ENCODE assay signal across 21 cellular contexts in the genomic region with DNA sequence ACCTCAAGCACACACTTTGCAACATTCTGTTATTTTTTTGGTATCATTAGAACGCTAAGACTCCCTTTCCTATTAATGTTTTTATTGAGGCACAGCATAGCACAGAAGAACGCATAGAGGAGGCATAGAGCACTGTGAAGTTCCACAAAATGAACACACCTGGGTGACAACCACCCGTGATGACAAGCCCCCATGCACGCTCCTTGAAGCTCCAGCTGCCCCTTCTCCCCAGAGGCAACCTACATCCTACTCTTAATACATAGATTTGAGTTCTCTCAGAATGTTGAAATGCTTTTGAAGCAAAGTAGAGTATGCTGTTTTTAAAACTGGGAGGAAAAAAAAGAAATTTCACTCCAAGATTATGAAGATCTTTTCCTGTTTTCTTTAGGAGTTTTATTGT. TPM values are rescaled to one million over a fixed set of nuclear protein-coding genes. Genes with fewer than 3 reads are reported as not detected.
DNase-seq lines count a peak whose midpoint lies in the region; ATAC-seq and TF ChIP-seq lines count a peak whose summit lies in the region.
"Had no signal": no experiment of that assay in that cellular context is flagged by ENCODE, and none has a peak within 500 bp of the region (broad histone marks: within the 10 kb centered on the region; RNA-seq: fewer than 3 reads in every experiment).

No MANE protein-coding gene starts in this region.

- H3K9me3 Mint-ChIP-seq in stimulated activated memory B cell treated with anti-CD40 and anti-IgM and Interleukin-4, amounts not matched to agents 10 μg/mL and 1 μg/mL and 100 μg/mL, for 72 hours: no peaks in the 10 kb centered on the region
- H3K9me3 Mint-ChIP-seq in nephron progenitor cell: no peaks in the 10 kb centered on the region
- H3K9me3 Mint-ChIP-seq: CD4-positive, alpha-beta T cell; CD8-positive, alpha-beta T cell had no signal

- H3K4me3 ChIP-seq in BLaER1: no peak overlapping the region
- H3K4me3 ChIP-seq in DOHH2 (ENCODE audit: low read length): peak overlapping the region; percentile 26; the same call in 1 of the 2 replicates
- H3K4me3 ChIP-seq in OCI-LY7 (ENCODE audit: low read depth, low read length, poor library complexity, severe bottlenecking): no peak overlapping the region
- H3K4me3 ChIP-seq in HAP-1: no peak overlapping the region
- H3K4me3 ChIP-seq: A549 had no signal

- H3K27me3 Mint-ChIP-seq in stimulated activated memory B cell treated with anti-CD40 and anti-IgM and Interleukin-4, amounts not matched to agents 10 μg/mL and 1 μg/mL and 100 μg/mL, for 72 hours: no peaks in the 10 kb centered on the region
- H3K27me3 Mint-ChIP-seq in nephron progenitor cell (ENCODE audit: low read depth, poor library complexity): peaks cover 4% of the 10 kb centered on the region
- H3K27me3 Mint-ChIP-seq: CD4-positive, alpha-beta T cell had no signal

- no peak for TF ChIP-seq CTCF in DOHH2 (IDR thresholded peaks at IDR 0.05; ENCODE audit: low read depth, low read length, poor library complexity, severe bottlenecking)
- no peak for TF ChIP-seq CTCF in OCI-LY7 (conservative IDR thresholded peaks at IDR 0.05; ENCODE audit: low read length)
- TF ChIP-seq CTCF in nephron progenitor cell (IDR thresholded peaks at IDR 0.05): no peak

- H3K79me2 ChIP-seq in DOHH2 (ENCODE audit: control insufficient read depth, low read length) (no peaks in the 10 kb centered on the region), OCI-LY7 (ENCODE audit: insufficient read depth, low read depth, low read length) (no peaks in the 10 kb centered on the region)

- H4K20me1 ChIP-seq in BLaER1: no peaks in the 10 kb centered on the region
- H4K20me1 ChIP-seq in DOHH2 (ENCODE audit: control insufficient read depth, insufficient read depth, low read depth, low read length): no peaks in the 10 kb centered on the region
- no peaks in the 10 kb centered on the region for H4K20me1 ChIP-seq in OCI-LY7 (ENCODE audit: insufficient read depth, low read length)

- no peak for ATAC-seq in stimulated activated memory B cell treated with anti-CD40 and anti-IgM and Interleukin-4, amounts not matched to agents 10 μg/mL and 1 μg/mL and 100 μg/mL, for 72 hours
- ATAC-seq in Right ventricle myocardium superior (ENCODE audit: poor library complexity): no peak
- ATAC-seq: A549; CD8-positive, alpha-beta T cell had no signal

- intact Hi-C loops in OCI-LY7 (cut with micrococcal nuclease; ENCODE audit: unreplicated experiment) (no loop called here), Right ventricle myocardium superior (cut with DNase I) (no loop called here)

- H3K36me3 Mint-ChIP-seq in stimulated activated memory B cell treated with anti-CD40 and anti-IgM and Interleukin-4, amounts not matched to agents 10 μg/mL and 1 μg/mL and 100 μg/mL, for 72 hours: no peaks in the 10 kb centered on the region
- no peaks in the 10 kb centered on the region for H3K36me3 Mint-ChIP-seq in nephron progenitor cell (ENCODE audit: low read depth)
- H3K36me3 Mint-ChIP-seq: CD8-positive, alpha-beta T cell had no signal

- H3K4me3 Mint-ChIP-seq in stimulated activated memory B cell treated with anti-CD40 and anti-IgM and Interleukin-4, amounts not matched to agents 10 μg/mL and 1 μg/mL and 100 μg/mL, for 72 hours: no peak overlapping the region
- no peak overlapping the region for H3K4me3 Mint-ChIP-seq in nephron progenitor cell
- H3K4me3 Mint-ChIP-seq: B cell; CD4-positive, alpha-beta T cell; CD8-positive, alpha-beta T cell had no signal

- H3K27me3 ChIP-seq in BLaER1 (no peaks in the 10 kb centered on the region), DOHH2 (ENCODE audit: control insufficient read depth, low read length) (no peaks in the 10 kb centered on the region), HAP-1 (ENCODE audit: low read depth) (peaks cover 9% of the 10 kb centered on the region)

- no peak overlapping the region for H3K9ac ChIP-seq in BLaER1

- H3K9me3 ChIP-seq in BLaER1 (no peaks in the 10 kb centered on the region), DOHH2 (ENCODE audit: control insufficient read depth, insufficient read depth, low read length) (no peaks in the 10 kb centered on the region), OCI-LY7 (ENCODE audit: low read length) (no peaks in the 10 kb centered on the region), HAP-1 (no peaks in the 10 kb centered on the region)
- H3K9me3 ChIP-seq: A549, Caco-2 had no signal

- peaks cover 2% of the 10 kb centered on the region; the same call in 1 of the 2 replicates for H3F3A ChIP-seq in DOHH2 (ENCODE audit: control insufficient read depth, insufficient read depth)

- in situ Hi-C loops in HAP-1 (cut with MboI; ENCODE audit: low sequenced_read_pairs): no loop called here

- POLR2A ChIA-PET in OCI-LY7 (lab: Charles Lee): interaction anchor here (0.6 to 1.2 kb wide), 3 partner anchors 8 to 123 kb away, joined by 3 to 5 read pairs (median 4); no protein-coding TSS in a partner anchor

- H3K4me1 ChIP-seq in BLaER1: peaks cover 46% of the 10 kb centered on the region
- H3K4me1 ChIP-seq in DOHH2 (ENCODE audit: control insufficient read depth, low read length): peaks cover 64% of the 10 kb centered on the region
- H3K4me1 ChIP-seq in OCI-LY7 (ENCODE audit: insufficient read depth, low read length, poor library complexity, severe bottlenecking): peaks cover 34% of the 10 kb centered on the region
- H3K4me1 ChIP-seq in HAP-1: no peaks in the 10 kb centered on the region

- H3K36me3 ChIP-seq in BLaER1 (no peaks in the 10 kb centered on the region), DOHH2 (ENCODE audit: control insufficient read depth, low read length) (no peaks in the 10 kb centered on the region), OCI-LY7 (ENCODE audit: insufficient read depth, low read length) (no peaks in the 10 kb centered on the region), HAP-1 (replicated peaks) (no peaks in the 10 kb centered on the region)

- peaks cover 26% of the 10 kb centered on the region for H3K4me1 Mint-ChIP-seq in stimulated activated memory B cell treated with anti-CD40 and anti-IgM and Interleukin-4, amounts not matched to agents 10 μg/mL and 1 μg/mL and 100 μg/mL, for 72 hours
- H3K4me1 Mint-ChIP-seq in nephron progenitor cell: peaks cover 35% of the 10 kb centered on the region

- H3K27ac ChIP-seq in BLaER1 (no peak overlapping the region), DOHH2 (ENCODE audit: low read depth, low read length) (0 out of 2 replicates have a peak overlapping the region, but pooled peaks have one; percentile 4), OCI-LY7 (ENCODE audit: low read depth, low read length, poor library complexity, severe bottlenecking) (no peak overlapping the region)
- H3K27ac ChIP-seq: 22Rv1, A549, C4-2B had no signal

- H2AFZ ChIP-seq in OCI-LY7 (ENCODE audit: low read length): no peak overlapping the region

- H3K4me2 ChIP-seq in BLaER1: peak overlapping the region; percentile 65
- peak overlapping the region; percentile 55 for H3K4me2 ChIP-seq in DOHH2 (ENCODE audit: low read length)
- H3K4me2 ChIP-seq in OCI-LY7 (ENCODE audit: low read length): peak overlapping the region; percentile 22
- H3K4me2 ChIP-seq: A549 had no signal

- H3K9me2 ChIP-seq in DOHH2 (replicated peaks; ENCODE audit: control insufficient read depth, low read length) (no peaks in the 10 kb centered on the region), OCI-LY7 (ENCODE audit: insufficient read depth, low read length) (no peaks in the 10 kb centered on the region)

- CTCF ChIA-PET in OCI-LY7 (lab: Charles Lee; ENCODE audit: unreplicated experiment): no interaction called here

- DNase-seq in OCI-LY7 (ENCODE audit: low spot score) (peak; percentile 65), nephron progenitor cell (no peak), HAP-1 (ENCODE audit: low spot score in 2 of 2) (no peak), Right ventricle myocardium superior (no peak)
- DNase-seq: AML-193; Caco-2; CD4-positive, alpha-beta T cell; CD8-positive, alpha-beta T cell; DMS 273 treated with DMSO at 0.1 percent for 48 hours; DMS153; DMS53; DMS79; DND-41; GF-D8 had no signal

- no TSS peak for BruUV-seq in OCI-LY7 (replicated peaks; lab: Mats Ljungman, UMichigan)

- H3K27ac Mint-ChIP-seq in stimulated activated memory B cell treated with anti-CD40 and anti-IgM and Interleukin-4, amounts not matched to agents 10 μg/mL and 1 μg/mL and 100 μg/mL, for 72 hours: peak overlapping the region; percentile 31
- H3K27ac Mint-ChIP-seq in nephron progenitor cell: no peak overlapping the region
- H3K27ac Mint-ChIP-seq: B cell; CD4-positive, alpha-beta T cell; CD8-positive, alpha-beta T cell had no signal

RNA-seq across cellular contexts. Expression of gene DYRK2, which starts 55.5 kb away (rescaled TPM):
- total RNA-seq in OCI-LY7 (2014; rRNA removed; shearing (Covaris generic)): 25.3 and 30.6 TPM in 2 replicates
- total RNA-seq in OCI-LY7 (2022) (31.5 and 32.3 TPM in 2 replicates), Right ventricle myocardium superior (45.8 TPM)
